ENCODE assay signal across 1 cellular context in genomic region chrX:53093177-53093655, GRCh38.
TF ChIP-seq lines count a peak whose summit lies in the region.

No MANE protein-coding gene starts in this region.

TF ChIP-seq in K562, 482 proteins besides CTCF, POLR2A, EP300 and RAD21 (continued from another document and continues in another):
- TF ChIP-seq ZBTB40 (IDR thresholded peaks at IDR 0.05) = no peak
- TF ChIP-seq ZBTB40 (CRISPR knock-in tag; IDR thresholded peaks at IDR 0.05) = no peak
- no peak for TF ChIP-seq ZZZ3 (IDR thresholded peaks at IDR 0.05)
- TF ChIP-seq SNAPC5 (CRISPR knock-in tag; IDR thresholded peaks at IDR 0.05) = no peak
- TF ChIP-seq CBFB (CRISPR knock-in tag; IDR thresholded peaks at IDR 0.05) = no peak
- TF ChIP-seq ILK (tag; IDR thresholded peaks at IDR 0.05; ENCODE audit: borderline replicate concordance, low read depth) = no peak
- no peak for TF ChIP-seq SP2 (IDR thresholded peaks at IDR 0.05; ENCODE audit: extremely low read depth, low read depth, low read length, poor library complexity, severe bottlenecking)
- no peak for TF ChIP-seq POLR3A (IDR thresholded peaks at IDR 0.05; ENCODE audit: borderline replicate concordance, extremely low read depth, insufficient read depth, insufficient read length)
- no peak for TF ChIP-seq TFAP4 (CRISPR knock-in tag; IDR thresholded peaks at IDR 0.05; ENCODE audit: borderline replicate concordance)
- no peak for TF ChIP-seq RBM39 (optimal IDR thresholded peaks at IDR 0.05; ENCODE audit: low read depth, low read length)
- TF ChIP-seq OTX1 (CRISPR knock-in tag; IDR thresholded peaks at IDR 0.05) = no peak
- TF ChIP-seq KLF16 (IDR thresholded peaks at IDR 0.05) = no peak
- TF ChIP-seq NR1H2 (CRISPR knock-in tag; IDR thresholded peaks at IDR 0.05) = no peak
- TF ChIP-seq SMC3 (conservative IDR thresholded peaks at IDR 0.05; ENCODE audit: insufficient read depth, low read depth, low read length) = peak; percentile 35
- no peak for TF ChIP-seq MAFK (IDR thresholded peaks at IDR 0.05; ENCODE audit: low read length)
- TF ChIP-seq GMEB1 (CRISPR knock-in tag; IDR thresholded peaks at IDR 0.05) = no peak
- no peak for TF ChIP-seq GABPA (tag; conservative IDR thresholded peaks at IDR 0.05; ENCODE audit: low read depth)
- TF ChIP-seq DACH1 (IDR thresholded peaks at IDR 0.05; ENCODE audit: partially characterized antibody) = no peak
- TF ChIP-seq BRD9 (IDR thresholded peaks at IDR 0.05; ENCODE audit: low read depth, partially characterized antibody) = peak; percentile 49
- TF ChIP-seq ZNF589 (CRISPR knock-in tag; IDR thresholded peaks at IDR 0.05; ENCODE audit: low read depth) = no peak
- TF ChIP-seq HOXB6 (CRISPR knock-in tag; IDR thresholded peaks at IDR 0.05; ENCODE audit: borderline replicate concordance) = no peak
- TF ChIP-seq ZBTB12 (CRISPR knock-in tag; IDR thresholded peaks at IDR 0.05) = no peak
- TF ChIP-seq MAZ (CRISPR knock-in tag; conservative IDR thresholded peaks at IDR 0.05 in 1 of 2, IDR thresholded peaks at IDR 0.05 in 1 of 2) = peak in 1 of 2 experiments; percentile 33; a peak in 1 of 4 replicates
- TF ChIP-seq U2AF1 (optimal IDR thresholded peaks at IDR 0.05; ENCODE audit: low read depth, low read length) = no peak
- no peak for TF ChIP-seq ZNF316 (IDR thresholded peaks at IDR 0.05)
- no peak for TF ChIP-seq RBM15 (IDR thresholded peaks at IDR 0.05; ENCODE audit: insufficient read depth, low read length)
- no peak for TF ChIP-seq ZNF384 (IDR thresholded peaks at IDR 0.05; ENCODE audit: low read depth, low read length)
- no peak for TF ChIP-seq HCFC1 (IDR thresholded peaks at IDR 0.05; ENCODE audit: low read depth, low read length)
- no peak for TF ChIP-seq SMARCE1 (IDR thresholded peaks at IDR 0.05)
- no peak for TF ChIP-seq L3MBTL2 (IDR thresholded peaks at IDR 0.05)
- no peak for TF ChIP-seq HNRNPK (IDR thresholded peaks at IDR 0.05; ENCODE audit: low read depth, low read length, poor library complexity, severe bottlenecking)
- no peak for TF ChIP-seq E4F1 (CRISPR knock-in tag; IDR thresholded peaks at IDR 0.05; ENCODE audit: borderline replicate concordance)
- TF ChIP-seq ZBTB26 (CRISPR knock-in tag; IDR thresholded peaks at IDR 0.05) = no peak
- 0 out of 2 replicates have a peak, but pooled peaks have one; percentile 36 for TF ChIP-seq MIER1 (IDR thresholded peaks at IDR 0.05; ENCODE audit: low read depth)
- TF ChIP-seq RBM25 (IDR thresholded peaks at IDR 0.05; ENCODE audit: low read depth, low read length, severe bottlenecking) = peak; percentile 91
- no peak for TF ChIP-seq ATF6 (CRISPR knock-in tag; IDR thresholded peaks at IDR 0.05)
- TF ChIP-seq NR4A1 (CRISPR knock-in tag; IDR thresholded peaks at IDR 0.05) = no peak
- TF ChIP-seq NR4A1 (tag; IDR thresholded peaks at IDR 0.05) = no peak
- no peak for TF ChIP-seq SFPQ (IDR thresholded peaks at IDR 0.05; ENCODE audit: low read depth, low read length)
- TF ChIP-seq BCOR (IDR thresholded peaks at IDR 0.05) = peak; percentile 86
- no peak for TF ChIP-seq TAF7 (tag; IDR thresholded peaks at IDR 0.05)
- TF ChIP-seq NEUROD1 (IDR thresholded peaks at IDR 0.05; ENCODE audit: borderline replicate concordance, low read depth, low read length, partially characterized antibody) = no peak
- no peak for TF ChIP-seq CBX1 (IDR thresholded peaks at IDR 0.05; ENCODE audit: low read depth)
- no peak for TF ChIP-seq ZNF239 (CRISPR knock-in tag; IDR thresholded peaks at IDR 0.05)
- no peak for TF ChIP-seq MED1 (CRISPR knock-in tag; IDR thresholded peaks at IDR 0.05; ENCODE audit: borderline replicate concordance)
- no peak for TF ChIP-seq FOXJ3 (CRISPR knock-in tag; IDR thresholded peaks at IDR 0.05)
- TF ChIP-seq SIX5 (IDR thresholded peaks at IDR 0.05; ENCODE audit: borderline replicate concordance in 1 of 2, insufficient read depth in 1 of 2, low read depth in 1 of 2, low read length in 2 of 2) = no peak
